ENCODE assay signal across 25 cellular contexts in the genomic region with DNA sequence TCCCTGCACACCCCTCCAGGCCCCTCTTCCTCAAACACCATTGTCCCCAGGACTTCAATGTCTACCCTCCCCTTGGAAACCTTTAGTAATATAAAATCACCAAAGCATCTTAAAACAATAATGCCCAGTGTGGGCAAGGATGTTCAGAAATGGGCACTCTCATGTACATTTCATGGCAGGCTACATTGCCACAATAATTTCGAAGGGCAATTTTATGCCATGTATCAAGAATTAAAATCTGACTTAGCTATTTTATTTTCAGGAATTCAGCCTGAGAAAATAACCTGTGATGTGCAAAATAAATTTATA. TPM values are rescaled to one million over a fixed set of nuclear protein-coding genes. Genes with fewer than 3 reads are reported as not detected.
A peak's percentile ranks its signal among the peaks of the same experiment; 100 is the strongest.
DNase-seq lines count a peak whose midpoint lies in the region; ATAC-seq, FAIRE-seq and TF ChIP-seq lines count a peak whose summit lies in the region.
"Had no signal": no experiment of that assay in that cellular context is flagged by ENCODE, and none has a peak within 500 bp of the region (broad histone marks: within the 10 kb centered on the region; RNA-seq: fewer than 3 reads in every experiment).

No MANE protein-coding gene starts in this region.

- H3K36me3 ChIP-seq in HepG2 (replicated peaks in 1 of 2; ENCODE audit: control insufficient read depth in 1 of 2, insufficient read depth in 2 of 2, low read length in 2 of 2) = no peaks in the 10 kb centered on the region
- no peaks in the 10 kb centered on the region for H3K36me3 ChIP-seq in right lobe of liver
- H3K36me3 ChIP-seq: BE2C; BLaER1 treated with 17β-estradiol and CSF1 and Interleukin-3, amounts not matched to agents 10 nM and 100 nM; HAP-1 had no signal

- in situ Hi-C loops in HepG2 (cut with HindIII; ENCODE audit: extremely low pct_ligation_motif_present, low pct_unique_long_range_greater_than_20kb) = loop anchor here (10.0 kb wide), 1 partner anchor 197 kb away; a partner anchor contains a TSS

- no peak overlapping the region for H3K27ac Mint-ChIP-seq in activated CD8-positive, alpha-beta memory T cell treated with anti-CD3 and anti-CD28 coated beads, Interleukin-2, amount 10 ng/mL, durations not matched to agents 7 days and 5 days
- peak overlapping the region; percentile 65 for H3K27ac Mint-ChIP-seq in chondrocyte (ENCODE audit: unreplicated experiment)
- no peak overlapping the region for H3K27ac Mint-ChIP-seq in activated CD4-positive, alpha-beta T cell treated with anti-CD3 and anti-CD28 coated beads, Interleukin-2, amount 10 ng/mL, durations not matched to agents 24 days and 14 days
- H3K27ac Mint-ChIP-seq: CD4-positive, alpha-beta T cell; CD8-positive, alpha-beta memory T cell had no signal

- TF ChIP-seq RAD21 in HepG2 (CRISPR knock-in tag; IDR thresholded peaks at IDR 0.05) = no peak

- CTCF ChIA-PET in activated CD8-positive, alpha-beta memory T cell treated with anti-CD3 and anti-CD28 coated beads, Interleukin-2, amount 10 ng/mL, durations not matched to agents 7 days and 5 days (lab: Charles Lee) = interaction anchor here (0.6 to 0.9 kb wide), 2 partner anchors 80 to 198 kb away, joined by 3 to 5 read pairs; no protein-coding TSS in a partner anchor
- CTCF ChIA-PET in HepG2 (lab: Yijun Ruan, JAX; ENCODE audit: low intra/inter-chr PET ratio, low total read pairs) = interaction anchor here (1.2 to 2.9 kb wide), 3 partner anchors 33 to 80 kb away, joined by 4 to 27 read pairs (median 5); no protein-coding TSS in a partner anchor

- H3K9ac ChIP-seq in HepG2 (ENCODE audit: insufficient read depth, low read depth, low read length) = no peak overlapping the region
- H3K9ac ChIP-seq: BLaER1 treated with 17β-estradiol and CSF1 and Interleukin-3, amounts not matched to agents 10 nM and 100 nM had no signal

- H3K9me3 Mint-ChIP-seq in activated CD8-positive, alpha-beta memory T cell treated with anti-CD3 and anti-CD28 coated beads, Interleukin-2, amount 10 ng/mL, durations not matched to agents 7 days and 5 days (ENCODE audit: low read depth) = peaks cover 8% of the 10 kb centered on the region
- H3K9me3 Mint-ChIP-seq in chondrocyte (ENCODE audit: low read depth) = no peaks in the 10 kb centered on the region
- H3K9me3 Mint-ChIP-seq in activated CD4-positive, alpha-beta T cell treated with anti-CD3 and anti-CD28 coated beads, Interleukin-2, amount 10 ng/mL, durations not matched to agents 24 days and 14 days = peaks cover 5% of the 10 kb centered on the region

- H3K27me3 ChIP-seq in HepG2 (ENCODE audit: control insufficient read depth in 1 of 2, insufficient read depth in 2 of 2, low read length in 2 of 2) = no peaks in the 10 kb centered on the region
- no peaks in the 10 kb centered on the region for H3K27me3 ChIP-seq in right lobe of liver
- H3K27me3 ChIP-seq: BE2C; BLaER1 treated with 17β-estradiol and CSF1 and Interleukin-3, amounts not matched to agents 10 nM and 100 nM had no signal

- no peak overlapping the region for H2AFZ ChIP-seq in HepG2 (ENCODE audit: low read length)

- H3K4me3 Mint-ChIP-seq in activated CD8-positive, alpha-beta memory T cell treated with anti-CD3 and anti-CD28 coated beads, Interleukin-2, amount 10 ng/mL, durations not matched to agents 7 days and 5 days = no peak overlapping the region
- no peak overlapping the region for H3K4me3 Mint-ChIP-seq in chondrocyte (ENCODE audit: unreplicated experiment)
- H3K4me3 Mint-ChIP-seq in activated CD4-positive, alpha-beta T cell treated with anti-CD3 and anti-CD28 coated beads, Interleukin-2, amount 10 ng/mL, durations not matched to agents 24 days and 14 days = no peak overlapping the region
- H3K4me3 Mint-ChIP-seq: CD14-positive monocyte; CD4-positive, alpha-beta T cell; CD8-positive, alpha-beta memory T cell had no signal

- H3K27ac ChIP-seq in HepG2 (ENCODE audit: extremely low read length, insufficient read depth, low read length) (no peak overlapping the region), right lobe of liver (no peak overlapping the region)
- H3K27ac ChIP-seq: 22Rv1; BLaER1 treated with 17β-estradiol and CSF1 and Interleukin-3, amounts not matched to agents 10 nM and 100 nM had no signal

- no peak overlapping the region for H3K4me2 ChIP-seq in HepG2 (ENCODE audit: low read depth, low read length)
- H3K4me2 ChIP-seq: BLaER1 treated with 17β-estradiol and CSF1 and Interleukin-3, amounts not matched to agents 10 nM and 100 nM had no signal

- no peaks in the 10 kb centered on the region for H3K27me3 Mint-ChIP-seq in activated CD8-positive, alpha-beta memory T cell treated with anti-CD3 and anti-CD28 coated beads, Interleukin-2, amount 10 ng/mL, durations not matched to agents 7 days and 5 days
- peaks cover 4% of the 10 kb centered on the region for H3K27me3 Mint-ChIP-seq in chondrocyte (ENCODE audit: low read depth)
- H3K27me3 Mint-ChIP-seq in activated CD4-positive, alpha-beta T cell treated with anti-CD3 and anti-CD28 coated beads, Interleukin-2, amount 10 ng/mL, durations not matched to agents 24 days and 14 days = no peaks in the 10 kb centered on the region

- H3K4me3 ChIP-seq in HepG2 (replicated peaks in 1 of 3; ENCODE audit: insufficient read depth in 1 of 3, low read depth in 2 of 3, low read length in 3 of 3) (no peak overlapping the region), right lobe of liver (no peak overlapping the region)
- H3K4me3 ChIP-seq: BLaER1 treated with 17β-estradiol and CSF1 and Interleukin-3, amounts not matched to agents 10 nM and 100 nM; HAP-1 had no signal

- TF ChIP-seq CTCF in HepG2 (CRISPR knock-in tag; IDR thresholded peaks at IDR 0.05) (no peak), right lobe of liver (IDR thresholded peaks at IDR 0.05) (no peak), chondrocyte (IDR thresholded peaks at IDR 0.05) (no peak)

- no peaks in the 10 kb centered on the region for H3K36me3 Mint-ChIP-seq in activated CD8-positive, alpha-beta memory T cell treated with anti-CD3 and anti-CD28 coated beads, Interleukin-2, amount 10 ng/mL, durations not matched to agents 7 days and 5 days
- H3K36me3 Mint-ChIP-seq in chondrocyte (ENCODE audit: low read depth) = no peaks in the 10 kb centered on the region
- H3K36me3 Mint-ChIP-seq in activated CD4-positive, alpha-beta T cell treated with anti-CD3 and anti-CD28 coated beads, Interleukin-2, amount 10 ng/mL, durations not matched to agents 24 days and 14 days (ENCODE audit: low read depth) = no peaks in the 10 kb centered on the region
- H3K36me3 Mint-ChIP-seq: CD14-positive monocyte; CD8-positive, alpha-beta memory T cell had no signal

- no TSS peak for BruUV-seq in HepG2 (replicated peaks; lab: Mats Ljungman, UMichigan)

- no peaks in the 10 kb centered on the region for H3K4me1 Mint-ChIP-seq in activated CD8-positive, alpha-beta memory T cell treated with anti-CD3 and anti-CD28 coated beads, Interleukin-2, amount 10 ng/mL, durations not matched to agents 7 days and 5 days
- peaks cover 10% of the 10 kb centered on the region for H3K4me1 Mint-ChIP-seq in chondrocyte (ENCODE audit: low read depth)
- no peaks in the 10 kb centered on the region for H3K4me1 Mint-ChIP-seq in activated CD4-positive, alpha-beta T cell treated with anti-CD3 and anti-CD28 coated beads, Interleukin-2, amount 10 ng/mL, durations not matched to agents 24 days and 14 days
- H3K4me1 Mint-ChIP-seq: CD8-positive, alpha-beta memory T cell had no signal

- no peak for TF ChIP-seq POLR2A in HepG2 (IDR thresholded peaks at IDR 0.05; ENCODE audit: insufficient read depth in 1 of 2, low read depth in 2 of 2, low read length in 2 of 2)
- no peak for TF ChIP-seq POLR2A in right lobe of liver (IDR thresholded peaks at IDR 0.05)

- 0% methylated on average over 1 of the region's 1 CpG for WGBS in HepG2 (ENCODE audit: low lambda C conversion rate)
- WGBS in right lobe of liver (ENCODE audit: insufficient coverage, low coverage, low lambda C conversion rate, missing lambda C conversion rate) = 30% methylated on average over 1 of the region's 1 CpG

- FAIRE-seq in HepG2 (lab: Jason Lieb, UNC) = no peak
- FAIRE-seq: A204.1, GM12891, GM18507, H54 had no signal

- H4K20me1 ChIP-seq in HepG2 (ENCODE audit: insufficient read depth, low read length) = no peaks in the 10 kb centered on the region
- H4K20me1 ChIP-seq: BLaER1 treated with 17β-estradiol and CSF1 and Interleukin-3, amounts not matched to agents 10 nM and 100 nM had no signal

- H3K9me3 ChIP-seq in HepG2 (ENCODE audit: low read length) (no peaks in the 10 kb centered on the region), right lobe of liver (no peaks in the 10 kb centered on the region)
- H3K9me3 ChIP-seq: BE2C, HAP-1 had no signal

- POLR2A ChIA-PET in HepG2 (lab: Yijun Ruan, JAX) = interaction anchor here (1.0 to 1.3 kb wide), 2 partner anchors 76 to 80 kb away, joined by 4 to 5 read pairs; no protein-coding TSS in a partner anchor

- intact Hi-C loops in HepG2 (cut with micrococcal nuclease; ENCODE audit: unreplicated experiment) (loop anchor here (1.0 to 5.0 kb wide), 2 partner anchors 35 to 80 kb away; a partner anchor contains a TSS), right lobe of liver (cut with DNase I) (loop anchor here in 1 of 2 donors (10.0 kb wide), 1 partner anchor 187 kb away; no protein-coding TSS in a partner anchor)
- intact Hi-C loops in activated CD4-positive, alpha-beta T cell treated with anti-CD3 and anti-CD28 coated beads, Interleukin-2, amount 10 ng/mL, durations not matched to agents 24 days and 14 days (cut with micrococcal nuclease) = loop anchor here (2.0 kb wide), 1 partner anchor 81 kb away; no protein-coding TSS in a partner anchor

- H3K4me1 ChIP-seq in HepG2 (ENCODE audit: insufficient read depth, low read length) (peaks cover 25% of the 10 kb centered on the region), right lobe of liver (peaks cover 0 to under 1% (median under 1%) of the 10 kb centered on the region in 4 donors)
- H3K4me1 ChIP-seq: BE2C had no signal

- no peaks in the 10 kb centered on the region for H3K79me2 ChIP-seq in HepG2 (ENCODE audit: insufficient read depth, low read length)

- TF ChIP-seq EP300 in HepG2 (IDR thresholded peaks at IDR 0.05; ENCODE audit: low read depth in 2 of 2, low read length in 2 of 2) = no peak
- TF ChIP-seq EP300 in HepG2 (CRISPR knock-in tag; IDR thresholded peaks at IDR 0.05; ENCODE audit: borderline replicate concordance) = no peak

- DNase-seq in activated CD8-positive, alpha-beta memory T cell treated with anti-CD3 and anti-CD28 coated beads for 24 hours = peak; percentile 15
- no peak for DNase-seq in activated CD8-positive, alpha-beta memory T cell treated with anti-CD3 and anti-CD28 coated beads, Interleukin-2, amount 10 ng/mL, durations not matched to agents 7 days and 5 days
- DNase-seq in HepG2 (ENCODE audit: low spot score) (no peak), right lobe of liver (no peak), chondrocyte (ENCODE audit: low spot score) (no peak), COR-L47 (lab: John Stamatoyannopoulos, UW) (no peak)
- no peak for DNase-seq in activated CD4-positive, alpha-beta T cell treated with anti-CD3 and anti-CD28 coated beads, Interleukin-2, amount 10 ng/mL, durations not matched to agents 24 days and 14 days
- DNase-seq: DMS79 treated with DMSO at 0.1 percent for 48 hours, GF-D8, GOT3 had no signal

- ATAC-seq in activated CD8-positive, alpha-beta memory T cell treated with anti-CD3 and anti-CD28 coated beads, Interleukin-2, amount 10 ng/mL, durations not matched to agents 7 days and 5 days = no peak
- no peak for ATAC-seq in HepG2
- ATAC-seq in right lobe of liver = no peak
- ATAC-seq in HG02763 (IDR thresholded peaks at IDR 0.05; ENCODE audit: unreplicated experiment) = no peak

RNA-seq across cellular contexts. Expression of a gene that starts 35.8 kb away (rescaled TPM):
- total RNA-seq in activated CD8-positive, alpha-beta memory T cell treated with anti-CD3 and anti-CD28 coated beads, Interleukin-2, amount 10 ng/mL, durations not matched to agents 7 days and 5 days = not detected
- total RNA-seq in HepG2 (2016; rRNA removed; fragmentation: Illumina TruSeq; extraction: Trizol) (2.3 and 3.4 TPM in 2 replicates), right lobe of liver (10 to 100 TPM in 3 of 6 experiments, 1 to 10 TPM in 3; 4.4 to 15.2 (median 9.0) TPM), chondrocyte (not detected in 3 replicates)
- total RNA-seq in HepG2 (2016; cell fraction: cytosol; rRNA removed; fragmentation: Illumina TruSeq; extraction: Trizol; ENCODE audit: low read depth) = 2.7 and 3.5 TPM in 2 replicates
- total RNA-seq in HepG2 (2016; cell fraction: insoluble cytoplasmic fraction; rRNA removed; fragmentation: Illumina TruSeq; extraction: Trizol) = 2.3 and 3.6 TPM in 2 replicates
- 3.3 and 4.5 TPM in 2 replicates for total RNA-seq in HepG2 (2016; cell fraction: membrane; rRNA removed; fragmentation: Illumina TruSeq; extraction: Trizol)
- total RNA-seq in HepG2 (2016; cell fraction: nucleus; rRNA removed; fragmentation: Illumina TruSeq; extraction: Trizol) = 2.9 and 3.3 TPM in 2 replicates
- polyA plus RNA-seq in HepG2 (2011; rRNA removed) = 8.8 and 13.2 TPM in 2 replicates
- 4.8 and 4.9 TPM in 2 replicates for polyA plus RNA-seq in HepG2 (2011; cell fraction: cytosol; rRNA removed)
- polyA plus RNA-seq in HepG2 (2011; cell fraction: nucleus; rRNA removed) = 2.1 and 7.8 TPM in 2 replicates
- 6.8 and 14.5 TPM in 2 replicates for polyA plus RNA-seq in HepG2 (2012)
- 2.5 and 3.3 TPM in 2 replicates for polyA plus RNA-seq in HepG2 (2016; cell fraction: cytosol; fragmentation: Illumina TruSeq; extraction: Trizol; ENCODE audit: low read depth)
- 1.6 and 3.8 TPM in 2 replicates for polyA plus RNA-seq in HepG2 (2016; cell fraction: insoluble cytoplasmic fraction; fragmentation: Illumina TruSeq; extraction: Trizol; ENCODE audit: low read depth)
- polyA plus RNA-seq in HepG2 (2016; cell fraction: membrane; fragmentation: Illumina TruSeq; extraction: Trizol; ENCODE audit: low read depth) = 3.3 and 3.9 TPM in 2 replicates
- 2.7 and 4.2 TPM in 2 replicates for polyA plus RNA-seq in HepG2 (2016; cell fraction: nucleus; fragmentation: Illumina TruSeq; extraction: Trizol; ENCODE audit: insufficient read depth, low read depth)
- 23.1 TPM in 1 of 2 replicates, not detected in the other for polyA minus RNA-seq in HepG2 (2011; rRNA and poly(A)+ RNA removed; ENCODE audit: low replicate concordance)
- 0.99 and 1.8 TPM in 2 replicates for polyA minus RNA-seq in HepG2 (2011; cell fraction: cytosol; rRNA and poly(A)+ RNA removed)
- polyA minus RNA-seq in HepG2 (2011; cell fraction: nucleus; rRNA and poly(A)+ RNA removed) = 3.9 and 9.3 TPM in 2 replicates
- not detected in 2 replicates for total RNA-seq in activated CD4-positive, alpha-beta T cell treated with anti-CD3 and anti-CD28 coated beads, Interleukin-2, amount 10 ng/mL, durations not matched to agents 24 days and 14 days
- total RNA-seq: Calu3; CD4-positive, alpha-beta T cell; CD8-positive, alpha-beta memory T cell; Daoy; G401 had no signal
- polyA plus RNA-seq: CD8-positive, alpha-beta memory T cell had no signal

RNA-seq across cellular contexts. Expression of a gene that starts 48.0 kb away (rescaled TPM):
- total RNA-seq in activated CD8-positive, alpha-beta memory T cell treated with anti-CD3 and anti-CD28 coated beads, Interleukin-2, amount 10 ng/mL, durations not matched to agents 7 days and 5 days = not detected
- total RNA-seq in HepG2 (2016; rRNA removed; fragmentation: Illumina TruSeq; extraction: Trizol) = not detected in 2 replicates
- total RNA-seq in HepG2 (2016; cell fraction: cytosol; rRNA removed; fragmentation: Illumina TruSeq; extraction: Trizol; ENCODE audit: low read depth) = not detected in 2 replicates
- total RNA-seq in HepG2 (2016; cell fraction: insoluble cytoplasmic fraction; rRNA removed; fragmentation: Illumina TruSeq; extraction: Trizol) = not detected in 2 replicates
- not detected in 2 replicates for total RNA-seq in HepG2 (2016; cell fraction: membrane; rRNA removed; fragmentation: Illumina TruSeq; extraction: Trizol)
- total RNA-seq in HepG2 (2016; cell fraction: nucleus; rRNA removed; fragmentation: Illumina TruSeq; extraction: Trizol) = not detected in 2 replicates
- polyA plus RNA-seq in HepG2 (2011; rRNA removed) = 0.04 and 0.12 TPM in 2 replicates
- polyA plus RNA-seq in HepG2 (2011; cell fraction: cytosol; rRNA removed) = not detected in 2 replicates
- 0.19 TPM in 1 of 2 replicates, not detected in the other for polyA plus RNA-seq in HepG2 (2011; cell fraction: nucleus; rRNA removed)
- not detected in 2 replicates for polyA plus RNA-seq in HepG2 (2012)
- not detected in 2 replicates for polyA plus RNA-seq in HepG2 (2016; cell fraction: cytosol; fragmentation: Illumina TruSeq; extraction: Trizol; ENCODE audit: low read depth)
- polyA plus RNA-seq in HepG2 (2016; cell fraction: insoluble cytoplasmic fraction; fragmentation: Illumina TruSeq; extraction: Trizol; ENCODE audit: low read depth) = not detected in 2 replicates
- not detected in 2 replicates for polyA plus RNA-seq in HepG2 (2016; cell fraction: membrane; fragmentation: Illumina TruSeq; extraction: Trizol; ENCODE audit: low read depth)
- not detected in 2 replicates for polyA plus RNA-seq in HepG2 (2016; cell fraction: nucleus; fragmentation: Illumina TruSeq; extraction: Trizol; ENCODE audit: insufficient read depth, low read depth)
- polyA minus RNA-seq in HepG2 (2011; rRNA and poly(A)+ RNA removed; ENCODE audit: low replicate concordance) = 0.16 TPM in 1 of 2 replicates, not detected in the other
- polyA minus RNA-seq in HepG2 (2011; cell fraction: cytosol; rRNA and poly(A)+ RNA removed) = not detected in 2 replicates
- polyA minus RNA-seq in HepG2 (2011; cell fraction: nucleus; rRNA and poly(A)+ RNA removed) = 0.37 TPM in 1 of 2 replicates, not detected in the other
- under 1 TPM in 3 of 6 experiments, not detected in 3; 0.14 to 0.31 (median 0.16) TPM for total RNA-seq in right lobe of liver
- total RNA-seq in chondrocyte = not detected in 3 replicates
- not detected in 2 replicates for total RNA-seq in activated CD4-positive, alpha-beta T cell treated with anti-CD3 and anti-CD28 coated beads, Interleukin-2, amount 10 ng/mL, durations not matched to agents 24 days and 14 days
- total RNA-seq: CD4-positive, alpha-beta T cell; CD8-positive, alpha-beta memory T cell; Daoy; G401 had no signal
- polyA plus RNA-seq: CD14-positive monocyte; CD8-positive, alpha-beta memory T cell had no signal
